Comparison of ENCODE assay signal across 1 cellular context in genomic region chr9:38445154-38446043, GRCh38.
TF ChIP-seq lines count a peak whose summit lies in the region.

No MANE protein-coding gene starts in this region.

TF ChIP-seq in H1, 55 proteins besides CTCF, POLR2A, EP300 and RAD21:
- TF ChIP-seq SP1 (IDR thresholded peaks at IDR 0.05; ENCODE audit: low read depth, low read length), result no peak
- no peak for TF ChIP-seq ATF2 (IDR thresholded peaks at IDR 0.05; ENCODE audit: low read length)
- no peak for TF ChIP-seq ATF3 (IDR thresholded peaks at IDR 0.05; ENCODE audit: insufficient read depth, low read depth, low read length)
- no peak for TF ChIP-seq GABPA (IDR thresholded peaks at IDR 0.05; ENCODE audit: borderline replicate concordance, insufficient read depth, low read length)
- no peak for TF ChIP-seq BACH1 (IDR thresholded peaks at IDR 0.05; ENCODE audit: low read length)
- TF ChIP-seq SUZ12 (IDR thresholded peaks at IDR 0.05; ENCODE audit: low read length), result no peak
- TF ChIP-seq SAP30 (IDR thresholded peaks at IDR 0.05; ENCODE audit: insufficient read depth, insufficient replicate concordance, low read length), result no peak
- TF ChIP-seq CBX5 (IDR thresholded peaks at IDR 0.05; ENCODE audit: low read depth, low read length), result no peak
- TF ChIP-seq BRCA1 (IDR thresholded peaks at IDR 0.05; ENCODE audit: low read depth, low read length), result no peak
- TF ChIP-seq EZH2 (IDR thresholded peaks at IDR 0.05; ENCODE audit: low read depth, low read length, severe bottlenecking), result no peak
- no peak for TF ChIP-seq GTF2F1 (IDR thresholded peaks at IDR 0.05; ENCODE audit: borderline replicate concordance, low read depth, low read length)
- no peak for TF ChIP-seq FOSL1 (IDR thresholded peaks at IDR 0.05; ENCODE audit: insufficient read depth, low read depth, low read length)
- no peak for TF ChIP-seq SIN3A (conservative IDR thresholded peaks at IDR 0.05 in 1 of 2, IDR thresholded peaks at IDR 0.05 in 1 of 2; ENCODE audit: low read depth in 1 of 2, low read length in 2 of 2)
TF ChIP-seq in H1: peak in this region for 0.
